13 cellular contexts compared by ENCODE assay signal in genomic region chr18:10040287-10041011, GRCh38.
DNase-seq lines count a peak whose midpoint lies in the region; ATAC-seq and TF ChIP-seq lines count a peak whose summit lies in the region.
"Had no signal": no experiment of that assay in that cellular context is flagged by ENCODE, and none has a peak within 500 bp of the region (broad histone marks: within the 10 kb centered on the region; RNA-seq: fewer than 3 reads in every experiment).

No MANE protein-coding gene starts in this region.

- ATAC-seq in Right ventricle myocardium superior (ENCODE audit: poor library complexity) (peak; percentile 91), left lobe of liver (no peak), GM18519 (IDR thresholded peaks at IDR 0.05; ENCODE audit: low FRiP score, unreplicated experiment) (no peak)
- ATAC-seq: foreskin keratinocyte had no signal

- H3K36me3 ChIP-seq in brain microvascular endothelial cell (replicated peaks) (no peaks in the 10 kb centered on the region), ovary (no peaks in the 10 kb centered on the region), uterus (no peaks in the 10 kb centered on the region)

- H3K4me3 ChIP-seq in brain microvascular endothelial cell (ENCODE audit: low read depth, low read length) (no peak overlapping the region), ovary (no peak overlapping the region), uterus (no peak overlapping the region)

- H3K4me1 Mint-ChIP-seq in HFFc6 (ENCODE audit: low read depth) = peaks cover 20% of the 10 kb centered on the region
- H3K4me1 Mint-ChIP-seq: activated CD4-positive, alpha-beta T cell treated with anti-CD3 and anti-CD28 coated beads, Interleukin-2, amount 10 ng/mL, durations not matched to agents 7 days and 5 days had no signal

- peaks cover 16% of the 10 kb centered on the region for H3K27me3 Mint-ChIP-seq in HFFc6 (ENCODE audit: insufficient read depth)

- H3K9me3 ChIP-seq in ovary = no peaks in the 10 kb centered on the region
- H3K9me3 ChIP-seq in uterus = peaks cover 8 to 16% of the 10 kb centered on the region in 2 donors

- intact Hi-C loops in Right ventricle myocardium superior (cut with DNase I) (no loop called here), ovary (cut with DNase I) (no loop called here), uterus (cut with DNase I; ENCODE audit: low total_unique reads) (no loop called here)

- H3K27ac ChIP-seq in brain microvascular endothelial cell = peak overlapping the region; percentile 72
- H3K27ac ChIP-seq in ovary = peak overlapping the region; percentile 33 to 69
- peak overlapping the region; percentile 72 to 75 for H3K27ac ChIP-seq in uterus
- H3K27ac ChIP-seq: foreskin keratinocyte, KMS-11 had no signal

- peaks cover 11% of the 10 kb centered on the region for H3K36me3 Mint-ChIP-seq in HFFc6 (ENCODE audit: low read depth)

- H3K4me3 Mint-ChIP-seq in HFFc6 = no peak overlapping the region; the same call in 1 of the 2 replicates
- H3K4me3 Mint-ChIP-seq: activated CD4-positive, alpha-beta T cell treated with anti-CD3 and anti-CD28 coated beads, Interleukin-2, amount 10 ng/mL, durations not matched to agents 7 days and 5 days; stimulated activated naive CD8-positive, alpha-beta T cell treated with anti-CD3 and anti-CD28 coated beads, Interleukin-15, Interleukin-2, amounts not matched to agents 100 ng/mL and 50 ng/mL, for 24 hours had no signal

- in situ Hi-C loops in brain microvascular endothelial cell (cut with HindIII; ENCODE audit: low pct_ligation_motif_present, low sequenced_read_pairs) = no loop called here

- TF ChIP-seq EP300 in ovary (IDR thresholded peaks at IDR 0.05) = no peak

- TF ChIP-seq CTCF in brain microvascular endothelial cell (IDR thresholded peaks at IDR 0.05; ENCODE audit: low read depth, low read length, missing control alignments) (no peak), ovary (IDR thresholded peaks at IDR 0.05) (no peak), uterus (IDR thresholded peaks at IDR 0.05) (no peak), HFFc6 (IDR thresholded peaks at IDR 0.05) (no peak)

- DNase-seq in brain microvascular endothelial cell = peak; percentile 61
- DNase-seq in Right ventricle myocardium superior = no peak
- DNase-seq in ovary = peak in 2 of 5 donors; percentile 62 to 68
- peak in 1 of 2 donors; percentile 69 for DNase-seq in uterus
- DNase-seq in left lobe of liver (ENCODE audit: low spot score) = no peak
- DNase-seq in HFFc6 = no peak
- no peak for DNase-seq in COLO829 (ENCODE audit: low spot score)
- DNase-seq: activated CD4-positive, alpha-beta T cell treated with anti-CD3 and anti-CD28 coated beads, Interleukin-2, amount 10 ng/mL, durations not matched to agents 7 days and 5 days; foreskin keratinocyte; NCI-H2029 had no signal

- H3K4me1 ChIP-seq in ovary (ENCODE audit: insufficient read depth) = peaks cover 6% of the 10 kb centered on the region
- H3K4me1 ChIP-seq in uterus = no peaks in the 10 kb centered on the region

- no peak overlapping the region for H3K27ac Mint-ChIP-seq in HFFc6
- H3K27ac Mint-ChIP-seq: activated CD4-positive, alpha-beta T cell treated with anti-CD3 and anti-CD28 coated beads, Interleukin-2, amount 10 ng/mL, durations not matched to agents 7 days and 5 days; stimulated activated naive CD8-positive, alpha-beta T cell treated with anti-CD3 and anti-CD28 coated beads, Interleukin-15, Interleukin-2, amounts not matched to agents 100 ng/mL and 50 ng/mL, for 24 hours had no signal

- peaks cover 7% of the 10 kb centered on the region for H3K9me3 Mint-ChIP-seq in HFFc6

- H3K27me3 ChIP-seq in brain microvascular endothelial cell (replicated peaks) = no peaks in the 10 kb centered on the region
- no peaks in the 10 kb centered on the region for H3K27me3 ChIP-seq in ovary
- H3K27me3 ChIP-seq in uterus = no peaks in the 10 kb centered on the region
- H3K27me3 ChIP-seq: foreskin keratinocyte had no signal

- TF ChIP-seq POLR2A in ovary (IDR thresholded peaks at IDR 0.05) (no peak), uterus (IDR thresholded peaks at IDR 0.05) (no peak)

- WGBS in ovary, 3 donors = 5 to 9% (median 6%) methylated on average over 4 of the region's 4 CpGs
